In genomic region chr20:37647946-37648345, GRCh38 we compare ENCODE assay signal across 24 cellular contexts. TPM values are rescaled to one million over a fixed set of nuclear protein-coding genes. Genes with fewer than 3 reads are reported as not detected.
A peak's percentile ranks its signal among the peaks of the same experiment; 100 is the strongest.
DNase-seq lines count a peak whose midpoint lies in the region; FAIRE-seq and TF ChIP-seq lines count a peak whose summit lies in the region.
"Had no signal": no experiment of that assay in that cellular context is flagged by ENCODE, and none has a peak within 500 bp of the region (broad histone marks: within the 10 kb centered on the region; RNA-seq: fewer than 3 reads in every experiment).

No MANE protein-coding gene starts in this region.

- WGBS in trophoblast cell (ENCODE audit: extremely low coverage, insufficient coverage, insufficient read length) = no CpG with 5 or more reads among the region's 3 CpGs

- H3K4me1 ChIP-seq in trophoblast cell (ENCODE audit: control insufficient read depth in 1 of 2, insufficient read depth in 2 of 2, low read length in 2 of 2) = no peaks in the 10 kb centered on the region
- peaks cover 28% of the 10 kb centered on the region for H3K4me1 ChIP-seq in HAP-1
- H3K4me1 ChIP-seq: A549; BE2C; BLaER1 treated with 17β-estradiol and CSF1 and Interleukin-3, amounts not matched to agents 10 nM and 100 nM had no signal

- no peak overlapping the region for H2AFZ ChIP-seq in trophoblast cell (ENCODE audit: insufficient read depth, low read length, poor library complexity)
- H2AFZ ChIP-seq: GM23338 had no signal

- H3K9me3 ChIP-seq in trophoblast cell (ENCODE audit: insufficient read depth, low read depth, low read length) (peaks cover 4% of the 10 kb centered on the region), HAP-1 (no peaks in the 10 kb centered on the region)
- H3K9me3 ChIP-seq: A549; BE2C; BLaER1 treated with 17β-estradiol and CSF1 and Interleukin-3, amounts not matched to agents 10 nM and 100 nM had no signal

- H2BK12ac ChIP-seq in trophoblast cell (ENCODE audit: low read length) = no peak overlapping the region

- H3K27me3 ChIP-seq in trophoblast cell (ENCODE audit: insufficient read depth, low read length) (no peaks in the 10 kb centered on the region), HAP-1 (ENCODE audit: low read depth) (peaks cover 28% of the 10 kb centered on the region)
- H3K27me3 ChIP-seq: BE2C; BLaER1 treated with 17β-estradiol and CSF1 and Interleukin-3, amounts not matched to agents 10 nM and 100 nM had no signal

- no peak for TF ChIP-seq CTCF in nephron progenitor cell (IDR thresholded peaks at IDR 0.05)

- no peak overlapping the region for H3K4me2 ChIP-seq in trophoblast cell (ENCODE audit: low read length)
- H3K4me2 ChIP-seq: A549; BLaER1 treated with 17β-estradiol and CSF1 and Interleukin-3, amounts not matched to agents 10 nM and 100 nM; GM23338 had no signal

- H3K36me3 Mint-ChIP-seq in nephron progenitor cell (ENCODE audit: low read depth) = no peaks in the 10 kb centered on the region
- H3K36me3 Mint-ChIP-seq: CD14-positive monocyte; CD8-positive, alpha-beta memory T cell had no signal

- in situ Hi-C loops in HAP-1 (cut with MboI; ENCODE audit: low sequenced_read_pairs) = no loop called here

- H3K4me3 Mint-ChIP-seq in nephron progenitor cell = no peak overlapping the region
- H3K4me3 Mint-ChIP-seq: CD14-positive monocyte; CD4-positive, alpha-beta T cell; CD8-positive, alpha-beta memory T cell; GM23338; H9; HFFc6 had no signal

- H3K4me3 ChIP-seq in trophoblast cell (ENCODE audit: low read depth, low read length) (no peak overlapping the region), HAP-1 (no peak overlapping the region)
- H3K4me3 ChIP-seq: A549; BLaER1 treated with 17β-estradiol and CSF1 and Interleukin-3, amounts not matched to agents 10 nM and 100 nM; GM23338 had no signal

- H3K27ac Mint-ChIP-seq in nephron progenitor cell = no peak overlapping the region
- H3K27ac Mint-ChIP-seq: CD14-positive monocyte; CD4-positive, alpha-beta T cell; GM23338; HFFc6 had no signal

- no peak overlapping the region for H4K91ac ChIP-seq in trophoblast cell (ENCODE audit: low read depth, low read length)

- no peak overlapping the region for H3K4ac ChIP-seq in trophoblast cell (ENCODE audit: low read depth, low read length)

- H3K79me1 ChIP-seq in trophoblast cell (ENCODE audit: low read length) = no peaks in the 10 kb centered on the region

- peaks cover 43% of the 10 kb centered on the region for H3K27me3 Mint-ChIP-seq in nephron progenitor cell (ENCODE audit: low read depth, poor library complexity)

- H2BK120ac ChIP-seq in trophoblast cell (ENCODE audit: insufficient read depth, low read length, poor library complexity) = no peak overlapping the region

- H3K9ac ChIP-seq in trophoblast cell (ENCODE audit: low read length) = no peak overlapping the region
- H3K9ac ChIP-seq: BLaER1 treated with 17β-estradiol and CSF1 and Interleukin-3, amounts not matched to agents 10 nM and 100 nM had no signal

- H2BK5ac ChIP-seq in trophoblast cell (ENCODE audit: low read depth, low read length, poor library complexity) = no peak overlapping the region

- no peak overlapping the region for H3K27ac ChIP-seq in trophoblast cell (ENCODE audit: low read depth, low read length)
- H3K27ac ChIP-seq: A549; BLaER1 treated with 17β-estradiol and CSF1 and Interleukin-3, amounts not matched to agents 10 nM and 100 nM had no signal

- H3K9me3 Mint-ChIP-seq in nephron progenitor cell = no peaks in the 10 kb centered on the region
- H3K9me3 Mint-ChIP-seq: CD14-positive monocyte; CD4-positive, alpha-beta T cell; CD8-positive, alpha-beta memory T cell; GM23338; H9; HFFc6 had no signal

- no peaks in the 10 kb centered on the region for H3K36me3 ChIP-seq in trophoblast cell (ENCODE audit: control insufficient read depth in 1 of 2, insufficient read depth in 2 of 2, low read length in 2 of 2)
- H3K36me3 ChIP-seq in HAP-1 (replicated peaks) = no peaks in the 10 kb centered on the region
- H3K36me3 ChIP-seq: BE2C; BLaER1 treated with 17β-estradiol and CSF1 and Interleukin-3, amounts not matched to agents 10 nM and 100 nM had no signal

- peak overlapping the region; percentile 66 for H3K23ac ChIP-seq in trophoblast cell (ENCODE audit: low read length)

- DNase-seq in HTR-8/SVneo (ENCODE audit: insufficient read length, low spot score) = no peak
- peak; percentile 55 for DNase-seq in NCI-H2171 treated with DMSO at 0.1 percent for 48 hours (lab: John Stamatoyannopoulos, UW)
- no peak for DNase-seq in trophoblast cell
- no peak for DNase-seq in HAP-1 (ENCODE audit: low spot score in 2 of 2)
- DNase-seq in activated CD4-positive, CD25-positive, alpha-beta regulatory T cell treated with anti-CD3 and anti-CD28 coated beads, Interleukin-2, amount 50 U/mL, for 72 hours = no peak
- DNase-seq in nephron progenitor cell = no peak
- DNase-seq: 8988T; ACHN; AML-193; BE2C; CD4-positive, alpha-beta T cell; CD8-positive, alpha-beta memory T cell; DMS53; DMS79 treated with DMSO at 0.1 percent for 48 hours; GF-D8; H9; HFFc6 had no signal

- H3K79me2 ChIP-seq in trophoblast cell (ENCODE audit: control insufficient read depth, insufficient read depth, low read length, poor library complexity) = no peaks in the 10 kb centered on the region

- H3K18ac ChIP-seq in trophoblast cell (ENCODE audit: low read length) = no peak overlapping the region

- no peak overlapping the region for H3K14ac ChIP-seq in trophoblast cell (ENCODE audit: low read length)

- no peak overlapping the region for H4K8ac ChIP-seq in trophoblast cell (ENCODE audit: low read depth, low read length)

- no peak overlapping the region for H2AK5ac ChIP-seq in trophoblast cell (ENCODE audit: low read length)

- no peak overlapping the region for H4K12ac ChIP-seq in trophoblast cell (ENCODE audit: low read depth, low read length)

- no peaks in the 10 kb centered on the region for H3K4me1 Mint-ChIP-seq in nephron progenitor cell
- H3K4me1 Mint-ChIP-seq: CD14-positive monocyte; CD8-positive, alpha-beta memory T cell had no signal

- FAIRE-seq in HTR-8/SVneo (lab: Jason Lieb, UNC) = peak; percentile 59
- FAIRE-seq: A549, D721Med, GM12891, GM18507 had no signal

RNA-seq across cellular contexts. Expression of gene CTNNBL1, which starts 45.9 kb away (rescaled TPM):
- 114 and 118 TPM in 2 replicates for polyA plus RNA-seq in trophoblast cell (2013)
